ENCODE assay signal across 16 cellular contexts in the genomic region with DNA sequence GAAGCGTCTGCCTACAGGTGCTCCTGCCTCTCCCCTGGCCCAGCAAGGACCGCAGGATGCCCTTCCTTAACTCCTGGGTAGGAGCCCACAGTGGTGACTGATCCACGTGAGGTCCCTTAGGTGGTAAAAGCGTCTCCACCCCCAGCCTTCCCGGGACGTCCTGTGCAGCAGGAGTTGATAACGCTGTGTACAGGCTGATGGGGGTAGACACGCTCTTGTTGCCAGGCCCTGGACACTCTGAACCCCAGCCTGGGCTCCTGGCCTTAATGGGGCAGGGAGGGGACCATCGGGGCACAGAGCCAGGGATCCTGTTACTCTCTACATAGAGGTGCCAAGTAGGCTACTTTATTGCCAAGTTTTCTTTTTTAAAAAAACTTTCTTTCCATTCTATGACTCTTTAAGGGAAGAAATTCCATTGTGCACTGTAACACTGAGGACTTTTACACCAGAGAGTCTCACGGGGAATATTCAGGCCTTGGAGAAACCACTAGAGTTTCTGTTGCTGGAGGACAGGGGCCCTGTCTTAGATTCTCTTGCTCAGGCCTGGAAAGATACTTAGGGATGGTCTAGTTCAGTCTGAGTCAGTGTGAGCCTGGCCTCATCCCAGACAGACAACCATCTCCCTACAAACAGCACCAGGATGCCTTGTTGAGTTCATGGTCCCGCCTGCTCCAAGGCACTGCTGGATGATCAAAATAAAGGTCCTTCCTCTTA.
DNase-seq lines count a peak whose midpoint lies in the region; ATAC-seq and TF ChIP-seq lines count a peak whose summit lies in the region.
"Had no signal": no experiment of that assay in that cellular context is flagged by ENCODE, and none has a peak within 500 bp of the region (broad histone marks: within the 10 kb centered on the region; RNA-seq: fewer than 3 reads in every experiment).

No MANE protein-coding gene starts in this region.

- H3K27me3 ChIP-seq in right atrium auricular region = no peaks in the 10 kb centered on the region
- no peaks in the 10 kb centered on the region for H3K27me3 ChIP-seq in upper lobe of right lung
- no peaks in the 10 kb centered on the region for H3K27me3 ChIP-seq in WERI-Rb-1 (ENCODE audit: insufficient read depth, low read depth, severe bottlenecking)

- intact Hi-C loops in posterior vena cava (cut with DNase I) (loop anchor here in 1 of 2 donors (10.0 kb wide), 1 partner anchor 431 kb away; no protein-coding TSS in a partner anchor), upper lobe of right lung (cut with DNase I) (no loop called here)

- ATAC-seq in upper lobe of right lung (peak; percentile 67), GM19328 (IDR thresholded peaks at IDR 0.05; ENCODE audit: unreplicated experiment) (no peak)
- ATAC-seq: activated naive CD4-positive, alpha-beta T cell treated with anti-CD3 and anti-CD28 coated beads, Interleukin-2, amount 50 U/mL, for 72 hours had no signal

- peak; percentile 92 for DNase-seq in right atrium auricular region (ENCODE audit: low spot score)
- peak; percentile 87 for DNase-seq in posterior vena cava (ENCODE audit: low spot score)
- DNase-seq in upper lobe of right lung = no peak
- no peak for DNase-seq in WERI-Rb-1
- DNase-seq in epidermal melanocyte (ENCODE audit: insufficient read length, low spot score) = no peak
- no peak for DNase-seq in DMS 273 treated with DMSO at 0.1 percent for 48 hours (lab: John Stamatoyannopoulos, UW)
- DNase-seq: activated CD4-positive, alpha-beta T cell treated with anti-CD3 and anti-CD28 coated beads for 1 hour; immature natural killer cell; NCI-H345; SIG-M5; stimulated activated naive CD4-positive, alpha-beta T cell treated with Interleukin-2 at 50 U/mL for 16 hours; T-helper 2 cell had no signal

- H3K27ac ChIP-seq in cingulate gyrus (ENCODE audit: low read depth, low read length) (peak overlapping the region; percentile 39), right atrium auricular region (peak overlapping the region; percentile 74 to 95), upper lobe of right lung (no peak overlapping the region), WERI-Rb-1 (no peak overlapping the region)
- H3K27ac ChIP-seq: KMS-11 had no signal

- no peak for TF ChIP-seq CTCF in right atrium auricular region (IDR thresholded peaks at IDR 0.05)
- no peak for TF ChIP-seq CTCF in upper lobe of right lung (IDR thresholded peaks at IDR 0.05)
- no peak for TF ChIP-seq CTCF in WERI-Rb-1 (IDR thresholded peaks at IDR 0.05; ENCODE audit: low read depth, low read length)

- H3K9me3 ChIP-seq in right atrium auricular region (no peaks in the 10 kb centered on the region), upper lobe of right lung (no peaks in the 10 kb centered on the region), WERI-Rb-1 (ENCODE audit: severe bottlenecking) (peaks cover 3% of the 10 kb centered on the region)

- peaks cover 0 to 41% of the 10 kb centered on the region in 2 donors for H3K4me1 ChIP-seq in right atrium auricular region
- no peaks in the 10 kb centered on the region for H3K4me1 ChIP-seq in upper lobe of right lung

- H3K4me3 ChIP-seq in right atrium auricular region = no peak overlapping the region
- no peak overlapping the region for H3K4me3 ChIP-seq in upper lobe of right lung
- no peak overlapping the region for H3K4me3 ChIP-seq in WERI-Rb-1 (ENCODE audit: low read depth, low read length)

- no peaks in the 10 kb centered on the region for H3K36me3 ChIP-seq in right atrium auricular region
- no peaks in the 10 kb centered on the region for H3K36me3 ChIP-seq in upper lobe of right lung
- H3K36me3 ChIP-seq in WERI-Rb-1 = no peaks in the 10 kb centered on the region

Comparison
In these comparisons a context has a peak if more than half of its experiments do, and no peak if none do; other contexts are left out.
1. H3K27ac ChIP-seq: peak in cingulate gyrus (single experiment) and right atrium auricular region (2 of 2); none in upper lobe of right lung (single experiment) and WERI-Rb-1 (single experiment).
2. DNase-seq: peak in right atrium auricular region (single experiment) and posterior vena cava (single experiment); none in upper lobe of right lung (single experiment), WERI-Rb-1 (single experiment), epidermal melanocyte (single experiment) and DMS 273 treated with DMSO at 0.1 percent for 48 hours (single experiment).